In genomic region chr11:68764746-68765145, GRCh38 we compare ENCODE assay signal across 15 cellular contexts. TPM values are rescaled to one million over a fixed set of nuclear protein-coding genes. Genes with fewer than 3 reads are reported as not detected.
DNase-seq lines count a peak whose midpoint lies in the region; ATAC-seq and TF ChIP-seq lines count a peak whose summit lies in the region.
"Had no signal": no experiment of that assay in that cellular context is flagged by ENCODE, and none has a peak within 500 bp of the region (broad histone marks: within the 10 kb centered on the region; RNA-seq: fewer than 3 reads in every experiment).

No MANE protein-coding gene starts in this region.

- H3F3A ChIP-seq in PC-9 (ENCODE audit: insufficient read depth, low read depth): peaks cover 28% of the 10 kb centered on the region

- no peak overlapping the region for H2BK5ac ChIP-seq in mesendoderm (ENCODE audit: low read length)

- no peak for ATAC-seq in HG03439 (IDR thresholded peaks at IDR 0.05; ENCODE audit: unreplicated experiment)
- ATAC-seq in GM21576 (IDR thresholded peaks at IDR 0.05; ENCODE audit: unreplicated experiment): no peak
- ATAC-seq in activated naive CD4-positive, alpha-beta T cell treated with anti-CD3 and anti-CD28 coated beads, Interleukin-2, amount 50 U/mL, for 72 hours: no peak

- peaks cover 0 to 4% of the 10 kb centered on the region in 2 donors for H3K36me3 Mint-ChIP-seq in activated naive CD4-positive, alpha-beta T cell treated with anti-CD3 and anti-CD28 coated beads, Interleukin-2, amount 50 U/mL, for 72 hours

- no peaks in the 10 kb centered on the region for H3K9me2 ChIP-seq in PC-9 (ENCODE audit: insufficient read depth)

- WGBS in mesendoderm (ENCODE audit: extremely low coverage, insufficient coverage, low lambda C conversion rate): no CpG with 5 or more reads among the region's 16 CpGs

- H4K8ac ChIP-seq in mesendoderm (ENCODE audit: low read depth, low read length): no peak overlapping the region

- H3K4ac ChIP-seq in mesendoderm (ENCODE audit: low read depth, low read length): no peak overlapping the region

- TF ChIP-seq CTCF in PC-9 (conservative IDR thresholded peaks at IDR 0.05): no peak
- no peak for TF ChIP-seq CTCF in neutrophil (IDR thresholded peaks at IDR 0.05)

- H3K27me3 ChIP-seq in PC-9 (ENCODE audit: insufficient read depth, low read depth) (no peaks in the 10 kb centered on the region), mesendoderm (ENCODE audit: insufficient read depth, low read length, poor library complexity) (no peaks in the 10 kb centered on the region), neutrophil (no peaks in the 10 kb centered on the region)
- H3K27me3 ChIP-seq: BLaER1 had no signal

- H3K4me1 ChIP-seq in PC-9 (replicated peaks; ENCODE audit: insufficient read depth) (peaks cover 23% of the 10 kb centered on the region), mesendoderm (ENCODE audit: control insufficient read depth, low read depth, low read length) (no peaks in the 10 kb centered on the region), neutrophil (ENCODE audit: control insufficient read depth in 1 of 2, insufficient read depth in 1 of 2, low read depth in 1 of 2, low read length in 1 of 2) (peaks cover 59 to 62% of the 10 kb centered on the region in 2 experiments)

- H3K4me2 ChIP-seq in PC-9 (no peak overlapping the region), mesendoderm (ENCODE audit: low read length) (no peak overlapping the region)
- H3K4me2 ChIP-seq: BLaER1 had no signal

- no peak overlapping the region for H3K27ac ChIP-seq in PC-9
- H3K27ac ChIP-seq in mesendoderm (ENCODE audit: low read depth, low read length): no peak overlapping the region
- H3K27ac ChIP-seq in neutrophil: peak overlapping the region; percentile 83
- H3K27ac ChIP-seq: BLaER1 had no signal

- H4K5ac ChIP-seq in mesendoderm (ENCODE audit: low read length): no peak overlapping the region

- no peak overlapping the region for H3K23ac ChIP-seq in mesendoderm (ENCODE audit: low read length)

- H2BK15ac ChIP-seq in mesendoderm (replicated peaks; ENCODE audit: low read depth): no peak overlapping the region

- no peaks in the 10 kb centered on the region for H3K9me3 Mint-ChIP-seq in activated naive CD4-positive, alpha-beta T cell treated with anti-CD3 and anti-CD28 coated beads, Interleukin-2, amount 50 U/mL, for 72 hours
- H3K9me3 Mint-ChIP-seq: CD14-positive monocyte; CD4-positive, alpha-beta memory T cell; HFFc6 had no signal

- H3K36me3 ChIP-seq in PC-9 (ENCODE audit: low read depth) (no peaks in the 10 kb centered on the region; the same call in none of the 2 replicates), mesendoderm (ENCODE audit: control insufficient read depth, insufficient read depth, low read length) (peaks cover 2% of the 10 kb centered on the region), neutrophil (peaks cover 13% of the 10 kb centered on the region)

- no peak overlapping the region for H2BK120ac ChIP-seq in mesendoderm (ENCODE audit: low read depth, low read length)

- POLR2A ChIA-PET in PC-9 (lab: Charles Lee; ENCODE audit: unreplicated experiment): interaction anchor here (0.6 kb wide), 1 partner anchor 43 kb away, joined by 4 read pairs; no protein-coding TSS in a partner anchor

- H3K56ac ChIP-seq in mesendoderm (ENCODE audit: low read length): peak overlapping the region; percentile 5

- H3K9me3 ChIP-seq in PC-9 (ENCODE audit: insufficient read depth, low read depth): no peaks in the 10 kb centered on the region
- no peaks in the 10 kb centered on the region for H3K9me3 ChIP-seq in neutrophil
- H3K9me3 ChIP-seq: BLaER1 had no signal

- H3K4me3 ChIP-seq in PC-9 (no peak overlapping the region), mesendoderm (ENCODE audit: low read length) (no peak overlapping the region), neutrophil (ENCODE audit: low read depth in 1 of 2, low read length in 1 of 2) (no peak overlapping the region)
- H3K4me3 ChIP-seq: BLaER1 had no signal

- H3K79me1 ChIP-seq in mesendoderm (ENCODE audit: low read length): no peaks in the 10 kb centered on the region

- peak overlapping the region in 1 of 2 donors; percentile 81 for H3K27ac Mint-ChIP-seq in activated naive CD4-positive, alpha-beta T cell treated with anti-CD3 and anti-CD28 coated beads, Interleukin-2, amount 50 U/mL, for 72 hours
- H3K27ac Mint-ChIP-seq: HFFc6 had no signal

- DNase-seq in PC-9 (no peak), mesendoderm (no peak)
- no peak for DNase-seq in activated T-cell treated with anti-CD3 and anti-CD28 coated beads, Interleukin-2, amount 50 U/mL, for 1 hour
- no peak for DNase-seq in activated naive CD4-positive, alpha-beta T cell treated with anti-CD3 and anti-CD28 coated beads, Interleukin-2, amount 50 U/mL, for 72 hours (ENCODE audit: low spot score in 2 of 2)
- DNase-seq: 8988T; CD4-positive, alpha-beta memory T cell; DMS79 treated with DMSO at 0.1 percent for 48 hours; GF-D8; GOT3; HFFc6 had no signal

- H2AFZ ChIP-seq in PC-9: no peak overlapping the region

- CTCF ChIA-PET in PC-9 (lab: Charles Lee): no interaction called here

- H3K18ac ChIP-seq in mesendoderm (ENCODE audit: low read length): no peak overlapping the region

- no peak overlapping the region for H3K9ac ChIP-seq in mesendoderm (ENCODE audit: low read length)
- H3K9ac ChIP-seq: BLaER1 had no signal

- TSS peak; percentile 45 for BruUV-seq in PC-9 (replicated peaks; lab: Mats Ljungman, UMichigan)

- H3K79me2 ChIP-seq in PC-9 (ENCODE audit: low read depth) (no peaks in the 10 kb centered on the region), mesendoderm (ENCODE audit: control insufficient read depth, insufficient read depth, low read length) (no peaks in the 10 kb centered on the region)

- no peak overlapping the region for H2AK5ac ChIP-seq in mesendoderm (ENCODE audit: low read length)

- H4K20me1 ChIP-seq in PC-9 (ENCODE audit: insufficient read depth): no peaks in the 10 kb centered on the region

- intact Hi-C loops in PC-9 (cut with micrococcal nuclease; ENCODE audit: unreplicated experiment): loop anchor here (5.0 kb wide), 1 partner anchor 323 kb away; no protein-coding TSS in a partner anchor

RNA-seq across cellular contexts. Expression of gene TESMIN, which starts 13.4 kb away (rescaled TPM):
- total RNA-seq in PC-9 (2021): 23.9 and 43.3 TPM in 2 replicates
- polyA plus RNA-seq in mesendoderm (2013, experiment 1 of 2): 42.7 TPM
- 43.2 TPM for polyA plus RNA-seq in mesendoderm (2013, experiment 2 of 2)
- total RNA-seq in activated naive CD4-positive, alpha-beta T cell treated with anti-CD3 and anti-CD28 coated beads, Interleukin-2, amount 50 U/mL, for 72 hours: 1 to 10 TPM; 6.3 to 8.8 TPM
